Comparison of ENCODE assay signal across 10 cellular contexts in genomic region chr9:134203224-134203623, GRCh38. TPM values are rescaled to one million over a fixed set of nuclear protein-coding genes. Genes with fewer than 3 reads are reported as not detected.
"Had no signal": no experiment of that assay in that cellular context is flagged by ENCODE, and none has a peak within 500 bp of the region (broad histone marks: within the 10 kb centered on the region; RNA-seq: fewer than 3 reads in every experiment).

No MANE protein-coding gene starts in this region.

- H3K9me3 ChIP-seq: HAP-1 had no signal

- ATAC-seq: HCT116 had no signal

- DNase-seq: GM23248, GOT3, KG1 had no signal

- FAIRE-seq: HTR-8/SVneo had no signal

- H3K27ac ChIP-seq: GM23248 had no signal

- H3K4me1 ChIP-seq: HAP-1 had no signal

- H3K36me3 ChIP-seq: HAP-1 had no signal

- H3K9ac ChIP-seq: GM23248 had no signal

- H2AFZ ChIP-seq: GM23248 had no signal

- H3K4me3 ChIP-seq: GM23248, HAP-1 had no signal

RNA-seq across cellular contexts. Expression of gene RNU6ATAC, which starts 38.9 kb away (rescaled TPM):
- total RNA-seq: GM23248, H4, H7, HT-29 had no signal
- polyA plus RNA-seq: GM23248, IgD-negative memory B cell had no signal
